ENCODE assay signal across 8 cellular contexts in the genomic region with DNA sequence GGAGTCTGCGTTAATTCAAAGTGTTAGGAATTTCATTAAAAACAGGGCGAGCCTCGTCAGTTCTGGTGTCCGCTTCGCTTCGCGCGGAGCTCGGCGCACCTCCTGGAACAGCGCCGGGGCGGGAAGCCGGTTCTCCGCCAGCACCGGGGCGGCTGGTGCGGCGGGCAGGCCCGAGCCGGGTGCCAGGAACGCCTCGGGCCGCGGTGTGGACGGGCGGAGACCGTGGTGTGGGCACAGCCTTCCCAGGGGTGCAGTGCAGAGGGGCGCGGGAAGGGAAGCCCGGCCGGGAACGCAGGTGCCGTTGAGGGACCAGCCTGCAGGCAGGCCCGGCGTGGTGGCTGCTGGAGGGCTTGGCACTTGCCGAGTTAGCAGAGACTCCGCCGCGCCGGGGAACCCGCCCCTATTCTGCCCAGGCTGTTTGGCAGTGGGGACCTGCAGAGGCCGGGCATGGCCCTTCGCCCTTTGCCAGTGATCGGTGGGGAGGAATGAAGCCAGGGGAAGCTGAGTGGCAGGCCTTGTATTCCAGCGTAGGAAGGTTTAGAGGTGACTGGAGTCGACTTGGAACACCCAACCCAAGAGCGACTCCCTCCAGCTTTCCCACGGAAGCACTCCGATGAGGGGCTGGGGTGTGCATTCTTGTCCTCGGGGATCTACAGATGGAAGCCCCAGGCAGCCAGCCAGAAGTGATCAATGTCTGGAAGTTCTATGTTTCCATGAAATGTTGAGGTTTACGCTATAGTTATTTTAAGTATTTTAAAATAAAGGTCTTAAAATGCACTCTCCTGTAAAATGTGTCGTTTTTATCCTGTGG. TPM values are rescaled to one million over a fixed set of nuclear protein-coding genes. Genes with fewer than 3 reads are reported as not detected.
DNase-seq lines count a peak whose midpoint lies in the region; ATAC-seq, FAIRE-seq and TF ChIP-seq lines count a peak whose summit lies in the region.

No MANE protein-coding gene starts in this region.

- H2AFZ ChIP-seq in SK-N-SH (ENCODE audit: low read depth), result peak overlapping the region; percentile 90

- POLR2A ChIA-PET in A549 (lab: Yijun Ruan, JAX) (interaction anchor here (1.0 to 2.2 kb wide), 8 partner anchors 10 to 152 kb away, joined by 3 to 12 read pairs (median 6); no protein-coding TSS in a partner anchor), SK-N-SH (lab: Yijun Ruan, JAX) (interaction anchor here (0.6 to 2.7 kb wide), 3 partner anchors 18 to 111 kb away, joined by 3 to 9 read pairs (median 3); partner anchors contain the start of gene WDR86)

- H3F3A ChIP-seq in SK-N-SH (replicated peaks; ENCODE audit: insufficient read depth), result no peaks in the 10 kb centered on the region

- peak overlapping the region; percentile 65 for H3K4me3 ChIP-seq in A549
- peak overlapping the region; percentile 54 to 81 for H3K4me3 ChIP-seq in SK-N-SH (ENCODE audit: low read depth in 2 of 2, low read length in 1 of 2)
- H3K4me3 ChIP-seq in astrocyte of the spinal cord (ENCODE audit: low read depth, low read length), result peak overlapping the region; percentile 49
- peak overlapping the region; percentile 18; the same call in 1 of the 2 replicates for H3K4me3 ChIP-seq in iPS DF 6.9 (ENCODE audit: low read length)
- H3K4me3 ChIP-seq in skin epidermis, result peak overlapping the region; percentile 38 to 92 (median 71)

- H3K9me3 ChIP-seq in A549, result no peaks in the 10 kb centered on the region
- no peaks in the 10 kb centered on the region for H3K9me3 ChIP-seq in SK-N-SH
- no peaks in the 10 kb centered on the region for H3K9me3 ChIP-seq in iPS DF 6.9 (ENCODE audit: control insufficient read depth, insufficient read depth, low read length)

- TF ChIP-seq EP300 in A549 (IDR thresholded peaks at IDR 0.05) (no peak), SK-N-SH (IDR thresholded peaks at IDR 0.05; ENCODE audit: borderline replicate concordance in 1 of 2, low read depth in 1 of 2, low read length in 1 of 2) (no peak)

- H3K4me2 ChIP-seq in A549 (peak overlapping the region; percentile 85), SK-N-SH (peak overlapping the region; percentile 81)

- peaks cover 37% of the 10 kb centered on the region for H3K79me2 ChIP-seq in SK-N-SH (ENCODE audit: insufficient read depth)

- TF ChIP-seq RAD21 in A549 (conservative IDR thresholded peaks at IDR 0.05 in 1 of 2, IDR thresholded peaks at IDR 0.05 in 1 of 2) (no peak), SK-N-SH (IDR thresholded peaks at IDR 0.05; ENCODE audit: low read length) (no peak)

- H3K27me3 ChIP-seq in SK-N-SH (ENCODE audit: insufficient read depth), result no peaks in the 10 kb centered on the region
- no peaks in the 10 kb centered on the region for H3K27me3 ChIP-seq in iPS DF 6.9 (ENCODE audit: control insufficient read depth, insufficient read depth, low read length)

- no peaks in the 10 kb centered on the region for H3K9me2 ChIP-seq in SK-N-SH

- peaks cover 23% of the 10 kb centered on the region for H3K4me1 ChIP-seq in A549
- H3K4me1 ChIP-seq in SK-N-SH (ENCODE audit: control insufficient read depth in 1 of 2, insufficient read depth in 2 of 2, low read depth in 1 of 2, low read length in 1 of 2), result peaks cover 6 to 19% of the 10 kb centered on the region in 2 experiments; a peak in 2 of 4 replicates
- H3K4me1 ChIP-seq in iPS DF 6.9 (ENCODE audit: control insufficient read depth, insufficient read depth, low read length), result peaks cover 5% of the 10 kb centered on the region; the same call in 1 of the 2 replicates

- H4K20me1 ChIP-seq in SK-N-SH (ENCODE audit: insufficient read depth), result peaks cover 33% of the 10 kb centered on the region

- WGBS in A549 (ENCODE audit: missing lambda C conversion rate), result 79% methylated on average over 41 of the region's 53 CpGs
- WGBS in SK-N-SH (ENCODE audit: low lambda C conversion rate), result 40% methylated on average over 27 of the region's 53 CpGs
- WGBS in iPS DF 6.9 (ENCODE audit: insufficient coverage, insufficient read length), result no CpG with 5 or more reads among the region's 53 CpGs

- no peaks in the 10 kb centered on the region for H3K36me3 ChIP-seq in SK-N-SH (replicated peaks in 1 of 2; ENCODE audit: control insufficient read depth in 1 of 2, insufficient read depth in 2 of 2, low read length in 1 of 2)
- no peaks in the 10 kb centered on the region; the same call in 1 of the 2 replicates for H3K36me3 ChIP-seq in iPS DF 6.9 (ENCODE audit: control insufficient read depth, insufficient read depth, low read length)

- H3K27ac ChIP-seq in A549 (peak overlapping the region; percentile 97 to 99), SK-N-SH (ENCODE audit: low read depth in 2 of 2, low read length in 1 of 2) (peak overlapping the region; percentile 91 to 95), iPS DF 6.9 (ENCODE audit: low read length) (no peak overlapping the region), skin epidermis (peak overlapping the region; percentile 9 to 99 (median 90))

- ATAC-seq in A549 (no peak), GM21576 (IDR thresholded peaks at IDR 0.05; ENCODE audit: unreplicated experiment) (peak; percentile 1), HG03039 (IDR thresholded peaks at IDR 0.05; ENCODE audit: unreplicated experiment) (no peak), GM19324 (IDR thresholded peaks at IDR 0.05; ENCODE audit: low FRiP score, unreplicated experiment) (no peak)

- CTCF ChIA-PET in A549 (lab: Yijun Ruan, JAX) (interaction anchor here (1.0 to 3.3 kb wide), 4 partner anchors 37 to 238 kb away, joined by 3 to 13 read pairs (median 4); no protein-coding TSS in a partner anchor), SK-N-SH (lab: Yijun Ruan, JAX) (interaction anchor here (0.6 to 3.2 kb wide), 6 partner anchors 9 to 354 kb away, joined by 3 to 18 read pairs (median 4); no protein-coding TSS in a partner anchor)

- in situ Hi-C loops in astrocyte of the spinal cord (cut with HindIII; ENCODE audit: low sequenced_read_pairs), result no loop called here

- FAIRE-seq in A549 (lab: Jason Lieb, UNC), result no peak

- TF ChIP-seq POLR2A in A549 (IDR thresholded peaks at IDR 0.05; ENCODE audit: low read length), result no peak

- peak overlapping the region; percentile 76 for H3K9ac ChIP-seq in SK-N-SH

- no peak for TF ChIP-seq CTCF in A549 (IDR thresholded peaks at IDR 0.05)
- no peak for TF ChIP-seq CTCF in SK-N-SH (IDR thresholded peaks at IDR 0.05)
- no peak for TF ChIP-seq CTCF in astrocyte of the spinal cord (IDR thresholded peaks at IDR 0.05; ENCODE audit: low read depth, low read length)

- no peak for DNase-seq in A549 (ENCODE audit: low read depth in 1 of 2, low spot score in 1 of 2)
- DNase-seq in SK-N-SH, result peak; percentile 76
- peak; percentile 16 for DNase-seq in astrocyte of the spinal cord (ENCODE audit: low read depth, low spot score)
- no peak for DNase-seq in iPS DF 6.9 (ENCODE audit: low read depth, low spot score)

TF ChIP-seq in A549, 52 proteins besides CTCF, POLR2A, EP300 and RAD21:
- TF ChIP-seq ELK1 (IDR thresholded peaks at IDR 0.05; ENCODE audit: low read depth, low read length) (no peak), TP53 (CRISPR knock-in tag; IDR thresholded peaks at IDR 0.05) (peak; percentile 52; the same call in 1 of the 2 replicates)

TF ChIP-seq in SK-N-SH, 30 proteins besides CTCF, POLR2A, EP300 and RAD21 (continues in another document):
- TF ChIP-seq YY1 (IDR thresholded peaks at IDR 0.05; ENCODE audit: low read depth) (no peak), NFIC (IDR thresholded peaks at IDR 0.05; ENCODE audit: borderline replicate concordance) (no peak), REST (IDR thresholded peaks at IDR 0.05; ENCODE audit: low read depth, low read length) (no peak), RFX5 (IDR thresholded peaks at IDR 0.05; ENCODE audit: low read length) (no peak), USF2 (IDR thresholded peaks at IDR 0.05; ENCODE audit: borderline replicate concordance, low read depth, low read length) (no peak)

RNA-seq across cellular contexts. Expression of gene RHEB, which starts 0.9 kb away (rescaled TPM):
- 148 and 198 TPM in 2 replicates for polyA plus RNA-seq in A549 (2011; rRNA removed)
- 61.9 and 65.5 TPM in 2 replicates for polyA plus RNA-seq in A549 (2012; cell fraction: cytosol; rRNA removed)
- polyA plus RNA-seq in A549 (2012; cell fraction: nucleus; rRNA removed), result 27.8 and 48.0 TPM in 2 replicates
- polyA plus RNA-seq in A549 (2017; fragmentation: RNase III; extraction: RNeasy Plus Mini Kit Qiagen cat#74134 plus additional on column Dnase treatment), result 102 to 112 TPM (median 110 TPM) in 3 replicates
- polyA minus RNA-seq in A549 (2011; rRNA and poly(A)+ RNA removed), result 15.0 and 17.8 TPM in 2 replicates
- 87.3 and 90.5 TPM in 2 replicates for polyA plus RNA-seq in SK-N-SH (2012; rRNA removed)
- polyA plus RNA-seq in SK-N-SH (2012; cell fraction: cytosol; rRNA removed), result 116 and 169 TPM in 2 replicates
- polyA plus RNA-seq in SK-N-SH (2012; cell fraction: nucleus; rRNA removed), result 42.8 and 46.3 TPM in 2 replicates

Comparison
In these comparisons a context has a peak if more than half of its experiments do, and no peak if none do; other contexts are left out.
1. DNase-seq: peak in SK-N-SH (single experiment) and astrocyte of the spinal cord (single experiment); none in A549 (0 of 2) and iPS DF 6.9 (single experiment).
2. H3K4me3 ChIP-seq: peak in every context shown above with its lines; median percentile 71 in skin epidermis; 68 in SK-N-SH; 65 in A549; 49 in astrocyte of the spinal cord; 18 in iPS DF 6.9.